18 cellular contexts compared by ENCODE assay signal in genomic region chr12:89976866-89977265, GRCh38.
DNase-seq lines count a peak whose midpoint lies in the region; ATAC-seq and TF ChIP-seq lines count a peak whose summit lies in the region.
"Had no signal": no experiment of that assay in that cellular context is flagged by ENCODE, and none has a peak within 500 bp of the region (broad histone marks: within the 10 kb centered on the region; RNA-seq: fewer than 3 reads in every experiment).

No MANE protein-coding gene starts in this region.

- no peak overlapping the region for H3K4me3 Mint-ChIP-seq in endodermal cell
- H3K4me3 Mint-ChIP-seq: CD8-positive, alpha-beta T cell had no signal

- H3K79me2 ChIP-seq in trophoblast cell (ENCODE audit: control insufficient read depth, insufficient read depth, low read length, poor library complexity): no peaks in the 10 kb centered on the region

- H4K12ac ChIP-seq in trophoblast cell (ENCODE audit: low read depth, low read length): no peak overlapping the region

- H3K27me3 ChIP-seq in trophoblast cell (ENCODE audit: insufficient read depth, low read length) (no peaks in the 10 kb centered on the region), endodermal cell (ENCODE audit: control insufficient read depth, insufficient read depth, low read length, poor library complexity, severe bottlenecking) (no peaks in the 10 kb centered on the region)
- H3K27me3 ChIP-seq: BLaER1 had no signal

- H3K4me2 ChIP-seq in trophoblast cell (ENCODE audit: low read length): no peak overlapping the region
- H3K4me2 ChIP-seq: A549, BLaER1, PC-9 had no signal

- H2AK5ac ChIP-seq in trophoblast cell (ENCODE audit: low read length): no peak overlapping the region

- no peak overlapping the region for H2BK120ac ChIP-seq in trophoblast cell (ENCODE audit: insufficient read depth, low read length, poor library complexity)

- no peak overlapping the region for H4K8ac ChIP-seq in trophoblast cell (ENCODE audit: low read depth, low read length)

- whole genome bisulfite sequencing in trophoblast cell (ENCODE audit: extremely low coverage, insufficient coverage, insufficient read length): no CpG with 5 or more reads among the region's 4 CpGs
- WGBS in endodermal cell (ENCODE audit: insufficient coverage in 1 of 2, insufficient read length in 1 of 2), 2 experiments: 94 to 100% methylated on average over 3 to 4 of the region's 4 CpGs

- H2BK5ac ChIP-seq in trophoblast cell (ENCODE audit: low read depth, low read length, poor library complexity): no peak overlapping the region

- peaks cover 5 to 13% of the 10 kb centered on the region in 2 experiments for H3K4me1 ChIP-seq in trophoblast cell (ENCODE audit: control insufficient read depth in 1 of 2, insufficient read depth in 2 of 2, low read length in 2 of 2)
- no peaks in the 10 kb centered on the region for H3K4me1 ChIP-seq in endodermal cell (ENCODE audit: control insufficient read depth, insufficient read depth, low read length)
- H3K4me1 ChIP-seq: BLaER1 had no signal

- H3K27me3 Mint-ChIP-seq in endodermal cell (ENCODE audit: insufficient read depth): no peaks in the 10 kb centered on the region

- no peak overlapping the region for H3K18ac ChIP-seq in trophoblast cell (ENCODE audit: low read length)

- no peak overlapping the region for H3K27ac Mint-ChIP-seq in endodermal cell
- H3K27ac Mint-ChIP-seq: CD8-positive, alpha-beta T cell had no signal

- H3K36me3 ChIP-seq in trophoblast cell (ENCODE audit: control insufficient read depth in 1 of 2, insufficient read depth in 2 of 2, low read length in 2 of 2) (no peaks in the 10 kb centered on the region), endodermal cell (ENCODE audit: control insufficient read depth, insufficient read depth, low read length) (no peaks in the 10 kb centered on the region)
- H3K36me3 ChIP-seq: BLaER1, HAP-1 had no signal

- H3K9me3 Mint-ChIP-seq in endodermal cell: no peaks in the 10 kb centered on the region
- H3K9me3 Mint-ChIP-seq: CD8-positive, alpha-beta T cell had no signal

- peaks cover 7% of the 10 kb centered on the region for H3K4me1 Mint-ChIP-seq in endodermal cell

- DNase-seq in GM04504 (ENCODE audit: low read depth) (peak; percentile 55), NCI-H82 treated with DMSO at 0.1 percent for 48 hours (lab: John Stamatoyannopoulos, UW; ENCODE audit: unreplicated experiment) (peak; percentile 6), fibroblast of villous mesenchyme (ENCODE audit: low read depth) (peak; percentile 34), trophoblast cell (no peak), NK-92 (lab: John Stamatoyannopoulos, UW; ENCODE audit: unreplicated experiment) (no peak), endodermal cell (no peak)
- DNase-seq: Calu3; CD8-positive, alpha-beta T cell; KBM-7; NCI-H187 treated with DMSO at 0.1 percent for 48 hours; NCI-H2227 treated with DMSO at 0.1 percent for 48 hours; NCI-H510A treated with DMSO at 0.1 percent for 48 hours; PC-9 had no signal

- H4K91ac ChIP-seq in trophoblast cell (ENCODE audit: low read depth, low read length): peak overlapping the region; percentile 39

- H3K23ac ChIP-seq in trophoblast cell (ENCODE audit: low read length): no peak overlapping the region

- H3K4me3 ChIP-seq in fibroblast of villous mesenchyme (ENCODE audit: low read depth, low read length): no peak overlapping the region
- H3K4me3 ChIP-seq in trophoblast cell (ENCODE audit: low read depth, low read length): no peak overlapping the region
- H3K4me3 ChIP-seq in endodermal cell (ENCODE audit: low read length): no peak overlapping the region
- H3K4me3 ChIP-seq: A549, BLaER1, HAP-1, PC-9 had no signal

- H3K14ac ChIP-seq in trophoblast cell (ENCODE audit: low read length): no peak overlapping the region

- H2AFZ ChIP-seq in trophoblast cell (ENCODE audit: insufficient read depth, low read length, poor library complexity): no peak overlapping the region
- H2AFZ ChIP-seq: PC-9 had no signal

- H3K9me3 ChIP-seq in trophoblast cell (ENCODE audit: insufficient read depth, low read depth, low read length) (no peaks in the 10 kb centered on the region), endodermal cell (ENCODE audit: control insufficient read depth, low read length) (no peaks in the 10 kb centered on the region)
- H3K9me3 ChIP-seq: A549, BLaER1, HAP-1 had no signal

- H2BK12ac ChIP-seq in trophoblast cell (ENCODE audit: low read length): peak overlapping the region; percentile 51

- TF ChIP-seq CTCF in fibroblast of villous mesenchyme (IDR thresholded peaks at IDR 0.05; ENCODE audit: insufficient read depth, low read depth, low read length) (no peak), endodermal cell (conservative IDR thresholded peaks at IDR 0.05) (no peak)

- H3K9ac ChIP-seq in trophoblast cell (ENCODE audit: low read length) (no peak overlapping the region), endodermal cell (ENCODE audit: extremely low read depth, low read length, poor library complexity, severe bottlenecking) (no peak overlapping the region)
- H3K9ac ChIP-seq: BLaER1 had no signal

- peaks cover 5% of the 10 kb centered on the region for H3K79me1 ChIP-seq in trophoblast cell (ENCODE audit: low read length)

- H3K36me3 Mint-ChIP-seq in endodermal cell (ENCODE audit: low read depth): no peaks in the 10 kb centered on the region
- H3K36me3 Mint-ChIP-seq: CD8-positive, alpha-beta T cell had no signal

- no peak overlapping the region for H3K4ac ChIP-seq in trophoblast cell (ENCODE audit: low read depth, low read length)

- no peak overlapping the region for H3K27ac ChIP-seq in trophoblast cell (ENCODE audit: low read depth, low read length)
- H3K27ac ChIP-seq in endodermal cell (ENCODE audit: low read depth, low read length): no peak overlapping the region
- H3K27ac ChIP-seq: A549, BLaER1, PC-9 had no signal

- ATAC-seq in HG03460 (IDR thresholded peaks at IDR 0.05; ENCODE audit: unreplicated experiment): no peak
- no peak for ATAC-seq in SK-N-SH treated with all-trans-retinoic acid at 6 μM for 48 hours
- ATAC-seq: A549; CD8-positive, alpha-beta T cell had no signal

TF ChIP-seq in SK-N-SH treated with all-trans-retinoic acid at 6 μM for 48 hours, 23 proteins besides CTCF, POLR2A, EP300 and RAD21 (continues in another document):
- no peak for TF ChIP-seq ZNF565 (CRISPR knock-in tag; conservative IDR thresholded peaks at IDR 0.05; ENCODE audit: low read depth)
- TF ChIP-seq BACH2 (CRISPR knock-in tag; IDR thresholded peaks at IDR 0.05; ENCODE audit: borderline replicate concordance): no peak
- no peak for TF ChIP-seq CSDC2 (CRISPR knock-in tag; IDR thresholded peaks at IDR 0.05)
- no peak for TF ChIP-seq ZNF8 (CRISPR knock-in tag; IDR thresholded peaks at IDR 0.05)
- no peak for TF ChIP-seq CREB5 (CRISPR knock-in tag; IDR thresholded peaks at IDR 0.05; ENCODE audit: low read depth)
- no peak for TF ChIP-seq SNAI2 (CRISPR knock-in tag; IDR thresholded peaks at IDR 0.05)
- TF ChIP-seq OSR1 (CRISPR knock-in tag; IDR thresholded peaks at IDR 0.05): no peak
- no peak for TF ChIP-seq PATZ1 (CRISPR knock-in tag; IDR thresholded peaks at IDR 0.05; ENCODE audit: borderline replicate concordance)
- TF ChIP-seq, protein P1, sequence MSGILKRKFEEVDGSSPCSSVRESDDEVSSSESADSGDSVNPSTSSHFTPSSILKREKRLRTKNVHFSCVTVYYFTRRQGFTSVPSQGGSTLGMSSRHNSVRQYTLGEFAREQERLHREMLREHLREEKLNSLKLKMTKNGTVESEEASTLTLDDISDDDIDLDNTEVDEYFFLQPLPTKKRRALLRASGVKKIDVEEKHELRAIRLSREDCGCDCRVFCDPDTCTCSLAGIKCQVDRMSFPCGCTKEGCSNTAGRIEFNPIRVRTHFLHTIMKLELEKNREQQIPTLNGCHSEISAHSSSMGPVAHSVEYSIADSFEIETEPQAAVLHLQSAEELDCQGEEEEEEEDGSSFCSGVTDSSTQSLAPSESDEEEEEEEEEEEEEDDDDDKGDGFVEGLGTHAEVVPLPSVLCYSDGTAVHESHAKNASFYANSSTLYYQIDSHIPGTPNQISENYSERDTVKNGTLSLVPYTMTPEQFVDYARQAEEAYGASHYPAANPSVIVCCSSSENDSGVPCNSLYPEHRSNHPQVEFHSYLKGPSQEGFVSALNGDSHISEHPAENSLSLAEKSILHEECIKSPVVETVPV (CRISPR knock-in tag; IDR thresholded peaks at IDR 0.05): no peak
- TF ChIP-seq ZFP3 (CRISPR knock-in tag; IDR thresholded peaks at IDR 0.05): no peak
- no peak for TF ChIP-seq GLIS3 (CRISPR knock-in tag; IDR thresholded peaks at IDR 0.05)

Comparison
In these comparisons a context has a peak if more than half of its experiments do, and no peak if none do; other contexts are left out.
1. DNase-seq: peak in GM04504 (single experiment), NCI-H82 treated with DMSO at 0.1 percent for 48 hours (single experiment) and fibroblast of villous mesenchyme (single experiment); none in trophoblast cell (0 of 2), NK-92 (single experiment) and endodermal cell (single experiment).